Comparison of ENCODE assay signal across 17 cellular contexts in genomic region chr7:38524786-38525185, GRCh38.
"Had no signal": no experiment of that assay in that cellular context is flagged by ENCODE, and none has a peak within 500 bp of the region (broad histone marks: within the 10 kb centered on the region; RNA-seq: fewer than 3 reads in every experiment).

No MANE protein-coding gene starts in this region.

- ATAC-seq: activated CD8-positive, alpha-beta memory T cell treated with anti-CD3 and anti-CD28 coated beads, Interleukin-2, amount 10 ng/mL, durations not matched to agents 7 days and 5 days; left lobe of liver; right lobe of liver; stimulated activated naive CD8-positive, alpha-beta T cell treated with anti-CD3 and anti-CD28 coated beads, Interleukin-15, amount 100 ng/mL, for 72 hours had no signal

- H3K4me3 Mint-ChIP-seq: activated CD4-positive, alpha-beta memory T cell treated with anti-CD3 and anti-CD28 coated beads for 36 hours; activated CD8-positive, alpha-beta memory T cell treated with anti-CD3 and anti-CD28 coated beads, Interleukin-2, amount 10 ng/mL, durations not matched to agents 7 days and 5 days; brain; naive B cell; neural progenitor cell; stimulated activated naive CD8-positive, alpha-beta T cell treated with anti-CD3 and anti-CD28 coated beads, Interleukin-15, amount 100 ng/mL, for 72 hours; type B pancreatic cell had no signal

- H3K36me3 Mint-ChIP-seq: activated CD4-positive, alpha-beta memory T cell treated with anti-CD3 and anti-CD28 coated beads for 36 hours; activated CD8-positive, alpha-beta memory T cell treated with anti-CD3 and anti-CD28 coated beads, Interleukin-2, amount 10 ng/mL, durations not matched to agents 7 days and 5 days; naive B cell had no signal

- H3K27me3 Mint-ChIP-seq: activated CD8-positive, alpha-beta memory T cell treated with anti-CD3 and anti-CD28 coated beads, Interleukin-2, amount 10 ng/mL, durations not matched to agents 7 days and 5 days; brain; type B pancreatic cell had no signal

- H3K9me3 Mint-ChIP-seq: activated CD4-positive, alpha-beta memory T cell treated with anti-CD3 and anti-CD28 coated beads for 36 hours; neural progenitor cell; stimulated activated naive CD8-positive, alpha-beta T cell treated with anti-CD3 and anti-CD28 coated beads, Interleukin-15, amount 100 ng/mL, for 72 hours; type B pancreatic cell had no signal

- H3K4me3 ChIP-seq: adrenal gland, neural progenitor cell, ovary, right lobe of liver had no signal

- H3K9me3 ChIP-seq: adrenal gland, ovary, right lobe of liver had no signal

- DNase-seq: activated CD4-positive, alpha-beta memory T cell treated with anti-CD3 and anti-CD28 coated beads for 36 hours; activated CD8-positive, alpha-beta memory T cell treated with anti-CD3 and anti-CD28 coated beads, Interleukin-2, amount 10 ng/mL, durations not matched to agents 7 days and 5 days; activated naive CD4-positive, alpha-beta T cell treated with anti-CD3 and anti-CD28 coated beads, Interleukin-2, amount 50 U/mL, for 16 hours; activated T-cell treated with anti-CD3 and anti-CD28 coated beads, Interleukin-2, amount 50 U/mL, for 1 hour; adrenal gland; effector CD8-positive, alpha-beta T cell; foreskin melanocyte; head of caudate nucleus; naive B cell; ovary; right lobe of liver; stimulated activated naive CD8-positive, alpha-beta T cell treated with anti-CD3 and anti-CD28 coated beads, Interleukin-15, amount 100 ng/mL, for 72 hours had no signal

- H3K4me1 ChIP-seq: adrenal gland, neural progenitor cell, right lobe of liver had no signal

- H3K27me3 ChIP-seq: adrenal gland, neural progenitor cell, ovary, right lobe of liver had no signal

- H3K27ac ChIP-seq: adrenal gland, neural progenitor cell, ovary, right lobe of liver, VCaP had no signal

- H3K36me3 ChIP-seq: adrenal gland, neural progenitor cell, ovary, right lobe of liver had no signal

- H3K4me1 Mint-ChIP-seq: activated CD8-positive, alpha-beta memory T cell treated with anti-CD3 and anti-CD28 coated beads, Interleukin-2, amount 10 ng/mL, durations not matched to agents 7 days and 5 days; brain; naive B cell; neural progenitor cell; stimulated activated naive CD8-positive, alpha-beta T cell treated with anti-CD3 and anti-CD28 coated beads, Interleukin-15, amount 100 ng/mL, for 72 hours had no signal

- H3K27ac Mint-ChIP-seq: activated CD4-positive, alpha-beta memory T cell treated with anti-CD3 and anti-CD28 coated beads for 36 hours; activated CD8-positive, alpha-beta memory T cell treated with anti-CD3 and anti-CD28 coated beads, Interleukin-2, amount 10 ng/mL, durations not matched to agents 7 days and 5 days; brain; naive B cell; neural progenitor cell; stimulated activated naive CD8-positive, alpha-beta T cell treated with anti-CD3 and anti-CD28 coated beads, Interleukin-15, amount 100 ng/mL, for 72 hours; type B pancreatic cell had no signal
